8 cellular contexts compared by ENCODE assay signal in genomic region chrX:109770780-109771179, GRCh38.
"Had no signal": no experiment of that assay in that cellular context is flagged by ENCODE, and none has a peak within 500 bp of the region (broad histone marks: within the 10 kb centered on the region; RNA-seq: fewer than 3 reads in every experiment).

No MANE protein-coding gene starts in this region.

- DNase-seq: GDM1, GF-D8 had no signal

- H3K4me3 ChIP-seq: GM12878 had no signal

- FAIRE-seq: G401.6, GM12878, GM12891, GM12892, GM18507, GM19239 had no signal

- ATAC-seq: GM12878 had no signal
